Comparison of ENCODE assay signal across 9 cellular contexts in genomic region chr1:65421341-65422174, GRCh38. TPM values are rescaled to one million over a fixed set of nuclear protein-coding genes. Genes with fewer than 3 reads are reported as not detected.
DNase-seq lines count a peak whose midpoint lies in the region; TF ChIP-seq lines count a peak whose summit lies in the region.
"Had no signal": no experiment of that assay in that cellular context is flagged by ENCODE, and none has a peak within 500 bp of the region (broad histone marks: within the 10 kb centered on the region; RNA-seq: fewer than 3 reads in every experiment).

No MANE protein-coding gene starts in this region.

- H3K4me1 ChIP-seq in OCI-LY1 (ENCODE audit: insufficient read depth, low read length, severe bottlenecking), result peaks cover 37% of the 10 kb centered on the region
- H3K4me1 ChIP-seq in esophagus (ENCODE audit: control insufficient read depth in 2 of 2, insufficient read depth in 2 of 2, low read length in 1 of 2), result peaks cover 2 to 16% of the 10 kb centered on the region in 2 donors

- H3K36me3 Mint-ChIP-seq in CD14-positive monocyte, result peaks cover 19 to 20% of the 10 kb centered on the region in 2 donors
- H3K36me3 Mint-ChIP-seq in T-helper 2 cell treated with Interferon-gamma antibody and Interleukin-4, amounts not matched to agents 5 μg/mL and 100 μg/mL, for 36 hours (ENCODE audit: low read depth), result peaks cover 23% of the 10 kb centered on the region

- peaks cover 11% of the 10 kb centered on the region for H3K4me1 Mint-ChIP-seq in CD14-positive monocyte
- H3K4me1 Mint-ChIP-seq in T-helper 2 cell treated with Interferon-gamma antibody and Interleukin-4, amounts not matched to agents 5 μg/mL and 100 μg/mL, for 36 hours (ENCODE audit: low read depth), result peaks cover 24% of the 10 kb centered on the region

- no peaks in the 10 kb centered on the region for H4K20me1 ChIP-seq in OCI-LY1 (ENCODE audit: insufficient read depth, low read length)

- peak overlapping the region; percentile 91 for H3K9ac ChIP-seq in OCI-LY1 (ENCODE audit: low read length)

- H2AFZ ChIP-seq in OCI-LY1 (ENCODE audit: low read length), result no peak overlapping the region

- no peaks in the 10 kb centered on the region for H3K9me2 ChIP-seq in OCI-LY1 (ENCODE audit: low read depth, low read length)

- DNase-seq in GM12865 (ENCODE audit: low read depth) (peak; percentile 14), retinal pigment epithelial cell (ENCODE audit: low read depth) (no peak), CD14-positive monocyte (ENCODE audit: low spot score) (no peak), NCI-H2227 (lab: John Stamatoyannopoulos, UW; ENCODE audit: unreplicated experiment) (no peak), GM19238 (ENCODE audit: insufficient read length, low spot score) (no peak)
- no peak for DNase-seq in T-helper 2 cell treated with Interferon-gamma antibody and Interleukin-4, amounts not matched to agents 5 μg/mL and 100 μg/mL, for 36 hours (ENCODE audit: low spot score)
- DNase-seq: effector CD8-positive, alpha-beta T cell had no signal

- H3K27ac ChIP-seq in OCI-LY1 (ENCODE audit: low read depth, low read length, poor library complexity, severe bottlenecking) (peak overlapping the region; percentile 65), esophagus (ENCODE audit: low read depth in 2 of 2, low read length in 1 of 2) (peak overlapping the region; percentile 98 to 99)

- H3K4me3 ChIP-seq in GM12865 (ENCODE audit: low read depth, low read length), result peak overlapping the region; percentile 77
- peak overlapping the region; percentile 91 for H3K4me3 ChIP-seq in OCI-LY1 (ENCODE audit: low read depth, low read length, poor library complexity, severe bottlenecking)
- H3K4me3 ChIP-seq in esophagus (ENCODE audit: low read depth in 1 of 2, low read length in 2 of 2), result peak overlapping the region; percentile 86 to 92
- peak overlapping the region; percentile 88 for H3K4me3 ChIP-seq in retinal pigment epithelial cell (ENCODE audit: low read length)

- H3K36me3 ChIP-seq in OCI-LY1 (ENCODE audit: insufficient read depth, low read length) (peaks cover 15% of the 10 kb centered on the region), esophagus (ENCODE audit: control insufficient read depth in 2 of 2, insufficient read depth in 2 of 2, low read length in 1 of 2) (peaks cover 2 to 5% of the 10 kb centered on the region in 2 donors)

- H3K79me2 ChIP-seq in OCI-LY1 (ENCODE audit: insufficient read depth, low read length), result 0 out of 2 replicates have a peak, but pooled peaks cover 9% of the 10 kb centered on the region

- intact Hi-C loops in CD14-positive monocyte (cut with micrococcal nuclease), result loop anchor here (10.0 kb wide), 3 partner anchors 177 to 367 kb away; no protein-coding TSS in a partner anchor

- no peak overlapping the region for H3K27ac Mint-ChIP-seq in CD14-positive monocyte
- no peak overlapping the region for H3K27ac Mint-ChIP-seq in T-helper 2 cell treated with Interferon-gamma antibody and Interleukin-4, amounts not matched to agents 5 μg/mL and 100 μg/mL, for 36 hours

- no peaks in the 10 kb centered on the region for H3F3A ChIP-seq in OCI-LY1 (ENCODE audit: insufficient read depth, low read length)

- H3K4me2 ChIP-seq in OCI-LY1 (ENCODE audit: low read length), result peak overlapping the region; percentile 88

- no peak overlapping the region for H3K4me3 Mint-ChIP-seq in CD14-positive monocyte
- H3K4me3 Mint-ChIP-seq in T-helper 2 cell treated with Interferon-gamma antibody and Interleukin-4, amounts not matched to agents 5 μg/mL and 100 μg/mL, for 36 hours, result no peak overlapping the region

- H3K27me3 ChIP-seq in OCI-LY1 (ENCODE audit: insufficient read depth, low read length) (no peaks in the 10 kb centered on the region), esophagus (ENCODE audit: control insufficient read depth in 1 of 2, insufficient read depth in 2 of 2, low read length in 2 of 2) (no peaks in the 10 kb centered on the region)

- peaks cover 0 to 3% (median 0%) of the 10 kb centered on the region in 7 donors for H3K9me3 Mint-ChIP-seq in CD14-positive monocyte
- no peaks in the 10 kb centered on the region for H3K9me3 Mint-ChIP-seq in T-helper 2 cell treated with Interferon-gamma antibody and Interleukin-4, amounts not matched to agents 5 μg/mL and 100 μg/mL, for 36 hours

- H3K9me3 ChIP-seq in OCI-LY1 (ENCODE audit: low read length) (no peaks in the 10 kb centered on the region), esophagus (ENCODE audit: control insufficient read depth in 2 of 2, insufficient read depth in 1 of 2, low read depth in 1 of 2, low read length in 1 of 2) (no peaks in the 10 kb centered on the region)

- 10% methylated on average over 14 of the region's 14 CpGs for WGBS in esophagus, 2 donors

- no peaks in the 10 kb centered on the region for H3K27me3 Mint-ChIP-seq in CD14-positive monocyte (ENCODE audit: low read depth in 3 of 3)
- peaks cover 5% of the 10 kb centered on the region for H3K27me3 Mint-ChIP-seq in T-helper 2 cell treated with Interferon-gamma antibody and Interleukin-4, amounts not matched to agents 5 μg/mL and 100 μg/mL, for 36 hours (ENCODE audit: low read depth)

- TF ChIP-seq CTCF in GM12865 (IDR thresholded peaks at IDR 0.05; ENCODE audit: insufficient read depth, low read depth, low read length, missing control alignments) (no peak), OCI-LY1 (IDR thresholded peaks at IDR 0.05; ENCODE audit: low read length) (no peak), retinal pigment epithelial cell (conservative IDR thresholded peaks at IDR 0.05; ENCODE audit: low read depth, low read length) (no peak), CD14-positive monocyte (IDR thresholded peaks at IDR 0.05) (no peak)

RNA-seq across cellular contexts. Expression of gene LEPR, which starts 1.1 kb away (rescaled TPM):
- polyA plus RNA-seq in esophagus (1 to 10 TPM; 1.2 to 2.6 TPM), CD14-positive monocyte (1 to 10 TPM; 1.0 to 3.0 TPM)

RNA-seq across cellular contexts. Expression of gene LEPROT, which starts 1.1 kb away (rescaled TPM):
- polyA plus RNA-seq in esophagus (10 to 100 TPM; 23.2 to 26.4 TPM), CD14-positive monocyte (10 to 100 TPM; 74.7 to 75.0 TPM)
